7 cellular contexts compared by ENCODE assay signal in the genomic region with DNA sequence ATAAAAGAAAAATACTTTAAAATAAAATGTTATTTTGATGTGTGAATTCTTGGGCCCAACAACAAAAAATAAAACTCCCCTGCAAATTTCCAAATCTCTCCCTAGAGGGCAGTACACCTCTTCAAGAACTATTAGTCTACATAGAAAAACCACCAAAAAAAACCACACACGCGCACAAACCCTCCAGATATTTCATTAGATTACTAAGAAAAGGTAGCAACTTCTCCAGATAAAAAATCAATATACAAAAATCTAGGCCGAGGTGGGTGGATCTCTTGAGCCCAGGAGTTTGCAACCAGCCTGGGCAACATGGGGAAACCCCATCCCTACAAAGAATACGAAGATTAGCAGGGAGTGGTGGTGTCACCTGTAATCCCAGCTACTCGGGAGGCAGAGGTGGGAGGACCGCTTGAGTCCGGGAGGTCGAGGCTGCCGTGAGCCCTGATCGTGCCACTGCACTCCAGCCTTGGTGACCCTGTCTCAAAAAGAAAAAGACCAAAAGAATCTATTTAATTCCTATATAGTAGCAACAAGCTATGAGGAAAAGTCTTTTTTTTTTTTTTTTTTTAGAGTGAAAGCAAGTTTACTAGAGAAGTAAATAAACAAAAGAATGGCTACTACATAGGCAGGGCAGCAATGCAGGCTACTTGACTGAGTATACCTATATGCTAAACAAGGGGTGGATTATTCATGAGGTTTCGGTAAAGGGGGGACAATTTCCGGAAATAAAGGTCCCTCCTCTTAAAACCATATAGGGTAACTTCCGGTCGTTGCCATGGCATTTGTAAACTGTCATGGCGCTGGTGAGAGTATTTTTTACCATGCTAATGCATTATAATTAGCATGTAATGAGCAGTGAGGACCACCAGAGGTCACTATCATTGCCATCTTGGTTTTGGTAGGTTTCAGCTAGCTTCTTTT. TPM values are rescaled to one million over a fixed set of nuclear protein-coding genes. Genes with fewer than 3 reads are reported as not detected.
DNase-seq lines count a peak whose midpoint lies in the region; ATAC-seq, FAIRE-seq and TF ChIP-seq lines count a peak whose summit lies in the region.

No MANE protein-coding gene starts in this region.

- CTCF ChIA-PET in K562 (lab: Yijun Ruan, JAX; ENCODE audit: low intra/inter-chr PET ratio) = interaction anchor here (0.6 to 4.7 kb wide), 12 partner anchors 12 to 954 kb away, joined by 3 to 50 read pairs (median 6); partner anchors contain the start of gene MYO7A

- TF ChIP-seq EP300 in K562 (IDR thresholded peaks at IDR 0.05; ENCODE audit: low read length) (no peak), sigmoid colon (IDR thresholded peaks at IDR 0.05) (no peak)

- H3K4me1 ChIP-seq in K562 (replicated peaks in 1 of 2; ENCODE audit: control insufficient read depth in 2 of 2, insufficient read depth in 2 of 2, low read length in 2 of 2) = peaks cover 3 to 6% of the 10 kb centered on the region in 2 experiments; a peak in 4 of 5 replicates
- H3K4me1 ChIP-seq in sigmoid colon = peaks cover 0 to 11% (median 6%) of the 10 kb centered on the region in 4 donors

- TF ChIP-seq CTCF in GM13977 (IDR thresholded peaks at IDR 0.05; ENCODE audit: extremely low read depth, insufficient read depth, missing control alignments) (peak; percentile 61), K562 (IDR thresholded peaks at IDR 0.05 in 2 of 3, conservative IDR thresholded peaks at IDR 0.05 in 1 of 3; ENCODE audit: insufficient read depth in 2 of 3, low read depth in 1 of 3, low read length in 3 of 3) (peak; percentile 65 to 90 (median 69)), sigmoid colon (IDR thresholded peaks at IDR 0.05) (peak in 3 of 4 experiments; percentile 59 to 67 (median 62))

- ATAC-seq in HG02884 (IDR thresholded peaks at IDR 0.05; ENCODE audit: unreplicated experiment) (peak; percentile 83), K562 (peak; percentile 91)

- no peaks in the 10 kb centered on the region for H3K9me3 ChIP-seq in K562 (replicated peaks; ENCODE audit: control insufficient read depth, insufficient read depth, low read depth, low read length)
- H3K9me3 ChIP-seq in sigmoid colon = no peaks in the 10 kb centered on the region

- peak overlapping the region; percentile 15 to 61; a peak in 1 of 4 replicates for H3K9ac ChIP-seq in K562 (ENCODE audit: insufficient read depth in 1 of 2, low read depth in 2 of 2, low read length in 2 of 2)

- H3K27ac ChIP-seq in K562 (ENCODE audit: extremely low read depth, low read depth, low read length) = no peak overlapping the region
- H3K27ac ChIP-seq in sigmoid colon = peak overlapping the region; percentile 10 to 61 (median 50)

- H2AFZ ChIP-seq in K562 (ENCODE audit: low read depth, low read length) = peak overlapping the region; percentile 67

- TF ChIP-seq POLR2A in K562 (conservative IDR thresholded peaks at IDR 0.05) (no peak), sigmoid colon (IDR thresholded peaks at IDR 0.05) (no peak)

- in situ Hi-C loops in GM13977 (cut with MboI; ENCODE audit: low pct_unique_long_range_greater_than_20kb, low sequenced_read_pairs, unreplicated experiment) (loop anchor here (25.0 kb wide), 1 partner anchor 235 kb away; no protein-coding TSS in a partner anchor), K562 (cut with MboI) (loop anchor here (5.0 to 10.0 kb wide), 3 partner anchors 45 to 322 kb away; no protein-coding TSS in a partner anchor)

- H3K9me1 ChIP-seq in K562 (ENCODE audit: control insufficient read depth, insufficient read depth, low read length) = no peaks in the 10 kb centered on the region

- POLR2A ChIA-PET in K562 (lab: Yijun Ruan, JAX) = interaction anchor here (0.9 to 1.3 kb wide), 2 partner anchors 18 to 41 kb away, joined by 3 read pairs; no protein-coding TSS in a partner anchor

- intact Hi-C loops in K562 (cut with micrococcal nuclease) (loop anchor here (1.0 to 5.0 kb wide), 6 partner anchors 44 to 312 kb away; no protein-coding TSS in a partner anchor), sigmoid colon (cut with DNase I) (loop anchor here (1.0 to 5.0 kb wide), 4 partner anchors 26 to 500 kb away; no protein-coding TSS in a partner anchor)

- WGBS in K562 (ENCODE audit: insufficient coverage, low coverage, missing lambda C conversion rate) = under 1% methylated on average over 15 of the region's 15 CpGs
- 1 to 5% methylated on average over 15 of the region's 15 CpGs for WGBS in sigmoid colon, 2 donors

- H3K4me2 ChIP-seq in K562 (ENCODE audit: insufficient read depth, low read length) = peak overlapping the region; percentile 69

- DNase-seq in GM13977 (ENCODE audit: low spot score) (peak; percentile 86), NCI-H1694 treated with DMSO at 0.1 percent for 48 hours (lab: John Stamatoyannopoulos, UW) (peak; percentile 91), T-helper 2 cell (peak in 4 of 5 experiments; percentile 48 to 92 (median 80)), K562 (ENCODE audit: extremely low read depth in 1 of 4, low spot score in 3 of 4) (peak; percentile 54 to 93 (median 73)), iPS DF 19.7 (ENCODE audit: low read depth, low spot score) (peak; percentile 89), sigmoid colon (peak; percentile 89)

- peak overlapping the region; percentile 37 for H3K4me3 ChIP-seq in K562
- H3K4me3 ChIP-seq in sigmoid colon = peak overlapping the region; percentile 8 to 44 (median 32)

- no peaks in the 10 kb centered on the region for H3K79me2 ChIP-seq in K562 (ENCODE audit: control insufficient read depth, insufficient read depth, low read length)

- BruUV-seq in K562 (replicated peaks; lab: Mats Ljungman, UMichigan) = no TSS peak

- H4K20me1 ChIP-seq in K562 (replicated peaks; ENCODE audit: control insufficient read depth, insufficient read depth, low read length) = no peaks in the 10 kb centered on the region

- FAIRE-seq in K562 (lab: Jason Lieb, UNC) = peak; percentile 90

- H3K36me3 ChIP-seq in K562 (ENCODE audit: control insufficient read depth, insufficient read depth, low read length) (no peaks in the 10 kb centered on the region), sigmoid colon (no peaks in the 10 kb centered on the region)

- peak; percentile 60 to 71 for TF ChIP-seq RAD21 in K562 (CRISPR knock-in tag; conservative IDR thresholded peaks at IDR 0.05 in 1 of 2, IDR thresholded peaks at IDR 0.05 in 1 of 2)

- H3K27me3 ChIP-seq in K562 (ENCODE audit: control insufficient read depth in 2 of 2, insufficient read depth in 2 of 2, low read length in 2 of 2) (no peaks in the 10 kb centered on the region), sigmoid colon (peaks cover 0 to 24% (median 17%) of the 10 kb centered on the region in 3 donors)

RNA-seq across cellular contexts. Expression of gene B3GNT6, which starts 13.1 kb away (rescaled TPM):
- total RNA-seq in K562 (2011; cell fraction: chromatin; rRNA removed; ENCODE audit: low replicate concordance) = 0.21 and 0.25 TPM in 2 replicates
- 0.33 TPM in 1 of 2 replicates, not detected in the other for total RNA-seq in K562 (2011; cell fraction: nucleolus; rRNA removed)
- total RNA-seq in K562 (2011; cell fraction: nucleoplasm; rRNA removed) = not detected in 2 replicates
- total RNA-seq in K562 (2014; rRNA removed) (not detected in 2 replicates), K562 (2014; rRNA removed; fragmentation: Illumina TruSeq; extraction: Trizol) (not detected in 2 replicates), K562 (2015; rRNA removed; fragmentation: Illumina TruSeq; extraction: Trizol) (not detected in 2 replicates), K562 (2021) (not detected in 2 replicates), sigmoid colon (not detected)
- polyA plus RNA-seq in K562 (2011; rRNA removed) (0.03 and 0.04 TPM in 2 replicates), K562 (2014; fragmentation: Illumina TruSeq; extraction: Trizol) (not detected in 2 replicates), K562 (2014; fragmentation: Nextera tagmentation; extraction: Ambion mirVana) (not detected), K562 (2014; rRNA removed) (not detected in 2 replicates), sigmoid colon (10 to 100 TPM; 14.4 to 29.7 (median 19.0) TPM)
- 0.03 and 0.12 TPM in 2 replicates for polyA plus RNA-seq in K562 (2011; cell fraction: cytosol; rRNA removed)
- not detected in 2 replicates for polyA plus RNA-seq in K562 (2011; cell fraction: nucleus; rRNA removed)
- polyA plus RNA-seq in K562 (2012) = 0.04 and 0.05 TPM in 2 replicates
- polyA minus RNA-seq in K562 (2011; rRNA and poly(A)+ RNA removed) = not detected in 2 replicates
- polyA minus RNA-seq in K562 (2011; cell fraction: cytosol; rRNA and poly(A)+ RNA removed) = not detected in 2 replicates
- not detected in 2 replicates for polyA minus RNA-seq in K562 (2011; cell fraction: nucleus; rRNA and poly(A)+ RNA removed)

RNA-seq across cellular contexts. Expression of gene CAPN5, which starts 19.5 kb away (rescaled TPM):
- 1.3 and 7.9 TPM in 2 replicates for total RNA-seq in K562 (2011; cell fraction: chromatin; rRNA removed; ENCODE audit: low replicate concordance)
- total RNA-seq in K562 (2011; cell fraction: nucleolus; rRNA removed) = 2.8 TPM in 2 replicates
- total RNA-seq in K562 (2011; cell fraction: nucleoplasm; rRNA removed) = 4.2 and 4.4 TPM in 2 replicates
- 0.36 TPM in 1 of 2 replicates, not detected in the other for total RNA-seq in K562 (2014; rRNA removed)
- 0.04 TPM in 1 of 2 replicates, not detected in the other for total RNA-seq in K562 (2014; rRNA removed; fragmentation: Illumina TruSeq; extraction: Trizol)
- 0.14 TPM in 1 of 2 replicates, not detected in the other for total RNA-seq in K562 (2015; rRNA removed; fragmentation: Illumina TruSeq; extraction: Trizol)
- total RNA-seq in K562 (2021) = 0.40 and 0.44 TPM in 2 replicates
- polyA plus RNA-seq in K562 (2011; rRNA removed) = 0.43 and 1.7 TPM in 2 replicates
- 0.49 and 0.81 TPM in 2 replicates for polyA plus RNA-seq in K562 (2011; cell fraction: cytosol; rRNA removed)
- polyA plus RNA-seq in K562 (2011; cell fraction: nucleus; rRNA removed) = 4.4 and 6.0 TPM in 2 replicates
- polyA plus RNA-seq in K562 (2012) = 1.00 and 1.3 TPM in 2 replicates
- 0.13 and 0.44 TPM in 2 replicates for polyA plus RNA-seq in K562 (2014; fragmentation: Illumina TruSeq; extraction: Trizol)
- not detected for polyA plus RNA-seq in K562 (2014; fragmentation: Nextera tagmentation; extraction: Ambion mirVana)
- polyA plus RNA-seq in K562 (2014; rRNA removed) = 0.05 and 0.12 TPM in 2 replicates
- 0.53 and 0.84 TPM in 2 replicates for polyA minus RNA-seq in K562 (2011; rRNA and poly(A)+ RNA removed)
- 0.86 and 3.5 TPM in 2 replicates for polyA minus RNA-seq in K562 (2011; cell fraction: cytosol; rRNA and poly(A)+ RNA removed)
- polyA minus RNA-seq in K562 (2011; cell fraction: nucleus; rRNA and poly(A)+ RNA removed) = 1.5 and 3.6 TPM in 2 replicates
- 10 to 100 TPM in 1 of 4 donors, 1 to 10 TPM in 3; 4.1 to 12.5 (median 6.7) TPM for total RNA-seq in sigmoid colon
- 100 to 1,000 TPM in 1 of 3 donors, 10 to 100 TPM in 2; 89.5 to 110 (median 90.8) TPM for polyA plus RNA-seq in sigmoid colon

RNA-seq across cellular contexts. Expression of gene OMP, which starts 55.4 kb away (rescaled TPM):
- 2.0 and 3.9 TPM in 2 replicates for total RNA-seq in K562 (2011; cell fraction: chromatin; rRNA removed; ENCODE audit: low replicate concordance)
- 2.4 and 4.2 TPM in 2 replicates for total RNA-seq in K562 (2011; cell fraction: nucleolus; rRNA removed)
- total RNA-seq in K562 (2011; cell fraction: nucleoplasm; rRNA removed) = 1.1 and 1.8 TPM in 2 replicates
- total RNA-seq in K562 (2014; rRNA removed) (not detected in 2 replicates), K562 (2014; rRNA removed; fragmentation: Illumina TruSeq; extraction: Trizol) (not detected in 2 replicates), K562 (2015; rRNA removed; fragmentation: Illumina TruSeq; extraction: Trizol) (not detected in 2 replicates), K562 (2021) (not detected in 2 replicates), sigmoid colon (1 to 10 TPM in 1 of 4 donors, not detected in 3; 1.4 TPM)
- polyA plus RNA-seq in K562 (2011; rRNA removed) (not detected in 2 replicates), K562 (2014; fragmentation: Illumina TruSeq; extraction: Trizol) (not detected in 2 replicates), K562 (2014; fragmentation: Nextera tagmentation; extraction: Ambion mirVana) (not detected), K562 (2014; rRNA removed) (not detected in 2 replicates), sigmoid colon (1 to 10 TPM in 1 of 3 donors, not detected in 2; 4.5 TPM)
- polyA plus RNA-seq in K562 (2011; cell fraction: cytosol; rRNA removed) = not detected in 2 replicates
- 0.74 and 0.86 TPM in 2 replicates for polyA plus RNA-seq in K562 (2011; cell fraction: nucleus; rRNA removed)
- polyA plus RNA-seq in K562 (2012) = 0.33 TPM in 1 of 2 replicates, not detected in the other
- not detected in 2 replicates for polyA minus RNA-seq in K562 (2011; rRNA and poly(A)+ RNA removed)
- polyA minus RNA-seq in K562 (2011; cell fraction: cytosol; rRNA and poly(A)+ RNA removed) = not detected in 2 replicates
- 1.4 TPM in 1 of 2 replicates, not detected in the other for polyA minus RNA-seq in K562 (2011; cell fraction: nucleus; rRNA and poly(A)+ RNA removed)
